In genomic region chr14:37600880-37601741, GRCh38 we compare ENCODE assay signal across 20 cellular contexts. TPM values are rescaled to one million over a fixed set of nuclear protein-coding genes. Genes with fewer than 3 reads are reported as not detected.
A peak's percentile ranks its signal among the peaks of the same experiment; 100 is the strongest.
DNase-seq lines count a peak whose midpoint lies in the region; ATAC-seq and TF ChIP-seq lines count a peak whose summit lies in the region.
"Had no signal": no experiment of that assay in that cellular context is flagged by ENCODE, and none has a peak within 500 bp of the region (broad histone marks: within the 10 kb centered on the region; RNA-seq: fewer than 3 reads in every experiment).

No MANE protein-coding gene starts in this region.

- ATAC-seq in GM18909 (IDR thresholded peaks at IDR 0.05; ENCODE audit: poor library complexity, unreplicated experiment), result no peak

- H3K36me3 ChIP-seq in liver (ENCODE audit: control insufficient read depth in 4 of 4, insufficient read depth in 3 of 4, low read depth in 1 of 4, low read length in 3 of 4) (no peaks in the 10 kb centered on the region), prostate gland (no peaks in the 10 kb centered on the region)
- H3K36me3 ChIP-seq in effector memory CD4-positive, alpha-beta T cell (ENCODE audit: control insufficient read depth, insufficient read depth, low read length), result no peaks in the 10 kb centered on the region
- H3K36me3 ChIP-seq: BE2C had no signal

- no peak for TF ChIP-seq POLR2A in prostate gland (IDR thresholded peaks at IDR 0.05)

- WGBS in liver, result 53% methylated on average over 4 of the region's 4 CpGs
- 53% methylated on average over 4 of the region's 4 CpGs for WGBS in prostate gland

- peak in 1 of 2 donors; percentile 49 for TF ChIP-seq RAD21 in liver (IDR thresholded peaks at IDR 0.05)

- H3K4me1 ChIP-seq in liver (ENCODE audit: control insufficient read depth in 4 of 4, insufficient read depth in 4 of 4, low read length in 3 of 4) (peaks cover 9 to 58% (median 49%) of the 10 kb centered on the region in 4 donors), prostate gland (replicated peaks) (no peaks in the 10 kb centered on the region)
- peaks cover 6% of the 10 kb centered on the region for H3K4me1 ChIP-seq in effector memory CD4-positive, alpha-beta T cell (ENCODE audit: control insufficient read depth, insufficient read depth, low read length, poor library complexity, severe bottlenecking)
- H3K4me1 ChIP-seq: BE2C had no signal

- H3K27me3 ChIP-seq in liver (ENCODE audit: control insufficient read depth in 4 of 4, insufficient read depth in 4 of 4, low read length in 3 of 4) (no peaks in the 10 kb centered on the region), prostate gland (replicated peaks; ENCODE audit: insufficient read depth) (no peaks in the 10 kb centered on the region)
- H3K27me3 ChIP-seq in effector memory CD4-positive, alpha-beta T cell (replicated peaks; ENCODE audit: control insufficient read depth, insufficient read depth, low read length, poor library complexity, severe bottlenecking), result peaks cover 39% of the 10 kb centered on the region

- TF ChIP-seq CTCF in C4-2B (conservative IDR thresholded peaks at IDR 0.05), result no peak
- no peak for TF ChIP-seq CTCF in VCaP (conservative IDR thresholded peaks at IDR 0.05)
- TF ChIP-seq CTCF in liver (IDR thresholded peaks at IDR 0.05; ENCODE audit: low read depth, low read length, missing input control), result peak; percentile 7
- TF ChIP-seq CTCF in prostate gland (IDR thresholded peaks at IDR 0.05), result no peak

- H3K9me3 ChIP-seq in liver (ENCODE audit: control insufficient read depth in 4 of 4, low read length in 3 of 4) (no peaks in the 10 kb centered on the region), prostate gland (no peaks in the 10 kb centered on the region)
- H3K9me3 ChIP-seq in effector memory CD4-positive, alpha-beta T cell (ENCODE audit: control insufficient read depth, low read length), result no peaks in the 10 kb centered on the region
- H3K9me3 ChIP-seq: BE2C had no signal

- H3K9ac ChIP-seq in liver (ENCODE audit: low read depth in 1 of 2, low read length in 2 of 2), result no peak overlapping the region

- H3K27ac ChIP-seq in C4-2B (peak overlapping the region; percentile 8; the same call in 1 of the 2 replicates), VCaP (peak overlapping the region; percentile 100), liver (ENCODE audit: low read depth in 1 of 2, low read length in 2 of 2) (peak overlapping the region; percentile 25 to 53), prostate gland (peak overlapping the region; percentile 96)
- H3K27ac ChIP-seq in effector memory CD4-positive, alpha-beta T cell (ENCODE audit: insufficient read depth, low read length, poor library complexity, severe bottlenecking), result no peak overlapping the region

- intact Hi-C loops in prostate gland (cut with DNase I), result no loop called here
- intact Hi-C loops in posterior cingulate gyrus (cut with DNase I), result no loop called here

- DNase-seq in prostate gland (ENCODE audit: low spot score), result no peak
- DNase-seq in effector memory CD4-positive, alpha-beta T cell, result no peak
- DNase-seq in posterior cingulate gyrus, result no peak
- DNase-seq in NCI-H2029 treated with DMSO at 0.1 percent for 48 hours (lab: John Stamatoyannopoulos, UW), result no peak
- DNase-seq: BE2C; CD4-positive, alpha-beta T cell; KG1; MV-4-11; NCI-H1694 treated with DMSO at 0.1 percent for 48 hours; NCI-H2107; NCI-H510A treated with DMSO at 0.1 percent for 48 hours; NCI-H774; SHP77 treated with DMSO at 0.1 percent for 48 hours had no signal

- H3K4me3 ChIP-seq in liver (ENCODE audit: low read depth in 1 of 3, low read length in 3 of 3) (no peak overlapping the region), prostate gland (no peak overlapping the region)
- H3K4me3 ChIP-seq in effector memory CD4-positive, alpha-beta T cell (ENCODE audit: insufficient read depth, low read depth, low read length, poor library complexity, severe bottlenecking), result no peak overlapping the region

TF ChIP-seq in liver, 16 proteins besides CTCF, POLR2A, EP300 and RAD21:
- TF ChIP-seq YY1 (IDR thresholded peaks at IDR 0.05), result peak; percentile 37
- no peak for TF ChIP-seq FOXA1 (IDR thresholded peaks at IDR 0.05)
- no peak for TF ChIP-seq NR2F2 (IDR thresholded peaks at IDR 0.05)
- peak; percentile 59 to 78 for TF ChIP-seq RXRA (IDR thresholded peaks at IDR 0.05)
- peak; percentile 61 to 70 for TF ChIP-seq HNF4A (conservative IDR thresholded peaks at IDR 0.05)
- peak; percentile 23 for TF ChIP-seq ATF3 (IDR thresholded peaks at IDR 0.05)
- TF ChIP-seq EGR1 (IDR thresholded peaks at IDR 0.05; ENCODE audit: low read depth in 2 of 2), result no peak
- no peak for TF ChIP-seq HNF4G (IDR thresholded peaks at IDR 0.05)
- TF ChIP-seq FOXA2 (IDR thresholded peaks at IDR 0.05), result peak; percentile 40
- no peak for TF ChIP-seq ZBTB33 (IDR thresholded peaks at IDR 0.05)
- peak; percentile 14 for TF ChIP-seq MAX (IDR thresholded peaks at IDR 0.05)
- peak; percentile 33 to 36 for TF ChIP-seq JUND (IDR thresholded peaks at IDR 0.05)
- no peak for TF ChIP-seq GABPA (IDR thresholded peaks at IDR 0.05 in 1 of 2, conservative IDR thresholded peaks at IDR 0.05 in 1 of 2)
- peak; percentile 47 for TF ChIP-seq SP1 (IDR thresholded peaks at IDR 0.05)
- TF ChIP-seq TAF1 (conservative IDR thresholded peaks at IDR 0.05), result no peak
- peak; percentile 13 for TF ChIP-seq REST (IDR thresholded peaks at IDR 0.05)

RNA-seq across cellular contexts. Expression of gene TTC6, which starts 5.7 kb away (rescaled TPM):
- total RNA-seq in liver (10 to 100 TPM in 1 of 2 donors, 1 to 10 TPM in 1; 2.0 to 21.7 TPM), prostate gland (10 to 100 TPM; 88.2 to 89.8 TPM)
- polyA plus RNA-seq in liver, result 1 to 10 TPM in 1 of 2 donors, under 1 TPM in 1; 0.74 to 5.2 TPM
- total RNA-seq: CD4-positive, alpha-beta T cell; H1; OCI-LY7; RPMI7951 had no signal

RNA-seq across cellular contexts. Expression of gene FOXA1, which starts 6.1 kb away (rescaled TPM):
- 10 to 100 TPM in 1 of 2 donors, 1 to 10 TPM in 1; 8.0 to 37.5 TPM for total RNA-seq in liver
- 10 to 100 TPM; 13.0 to 19.2 TPM for polyA plus RNA-seq in liver
- total RNA-seq in prostate gland, result 100 to 1,000 TPM; 186 to 656 TPM
- total RNA-seq: CD4-positive, alpha-beta T cell; OCI-LY7; RPMI7951 had no signal

Comparison
In these comparisons a context has a peak if more than half of its experiments do, and no peak if none do; other contexts are left out.
1. RNA of gene FOXA1, which starts 6.1 kb away (total RNA-seq): 186 to 656 TPM in prostate gland; 8.0 to 37.5 TPM in liver; every median in the first group is over 4 times any median in the second.